In genomic region chr5:94872526-94872925, GRCh38 we compare ENCODE assay signal across 20 cellular contexts.
DNase-seq lines count a peak whose midpoint lies in the region; ATAC-seq and TF ChIP-seq lines count a peak whose summit lies in the region.
"Had no signal": no experiment of that assay in that cellular context is flagged by ENCODE, and none has a peak within 500 bp of the region (broad histone marks: within the 10 kb centered on the region; RNA-seq: fewer than 3 reads in every experiment).

No MANE protein-coding gene starts in this region.

- BruUV-seq in mammary epithelial cell (replicated peaks; lab: Mats Ljungman, UMichigan) = no TSS peak

- in situ Hi-C loops in mammary epithelial cell (cut with MboI; ENCODE audit: low sequenced_read_pairs in 2 of 2) = no loop called here

- ATAC-seq in activated CD8-positive, alpha-beta T cell treated with anti-CD3 and anti-CD28 coated beads for 36 hours = no peak

- CTCF ChIA-PET in mammary epithelial cell (lab: Charles Lee; ENCODE audit: low non-redundant PET) = no interaction called here
- CTCF ChIA-PET in activated CD8-positive, alpha-beta T cell treated with anti-CD3 and anti-CD28 coated beads for 36 hours (lab: Charles Lee) = no interaction called here

- 32% methylated on average over 4 of the region's 4 CpGs for WGBS in mammary epithelial cell (ENCODE audit: low coverage, missing lambda C conversion rate)

- H3K9me3 Mint-ChIP-seq in activated CD8-positive, alpha-beta T cell treated with anti-CD3 and anti-CD28 coated beads for 36 hours = no peaks in the 10 kb centered on the region
- H3K9me3 Mint-ChIP-seq: CD14-positive monocyte had no signal

- no peak overlapping the region for H3K9ac ChIP-seq in mammary epithelial cell (ENCODE audit: insufficient read depth, low read length)

- no peaks in the 10 kb centered on the region for H3K36me3 ChIP-seq in mammary epithelial cell (ENCODE audit: insufficient read depth, low read length)
- H3K36me3 ChIP-seq in breast epithelium = no peaks in the 10 kb centered on the region

- DNase-seq in mammary epithelial cell (no peak), breast epithelium (ENCODE audit: low spot score in 2 of 2) (no peak), midbrain (lab: John Stamatoyannopoulos, UW) (peak; percentile 10), DMS 273 treated with DMSO at 0.1 percent for 48 hours (lab: John Stamatoyannopoulos, UW) (no peak), HUDEP-2 (lab: John Stamatoyannopoulos, UW; ENCODE audit: unreplicated experiment in 76 of 76) (no peak), T-helper 2 cell (no peak)
- DNase-seq in activated CD8-positive, alpha-beta T cell treated with anti-CD3 and anti-CD28 coated beads for 36 hours = no peak
- DNase-seq: AML-193, COR-L47, IMR-90, NCI-H1417 treated with DMSO at 0.1 percent for 48 hours, NCI-H187 treated with DMSO at 0.1 percent for 48 hours, NCI-H345, NCI-H524 treated with DMSO at 0.1 percent for 48 hours, PC-9, SIG-M5 had no signal

- H3K4me3 ChIP-seq in mammary epithelial cell (replicated peaks in 1 of 3; ENCODE audit: insufficient read depth in 1 of 3, low read depth in 2 of 3, low read length in 3 of 3) (no peak overlapping the region), breast epithelium (no peak overlapping the region)
- H3K4me3 ChIP-seq: PC-9 had no signal

- peak overlapping the region; percentile 7 for H2AFZ ChIP-seq in mammary epithelial cell (ENCODE audit: low read depth, low read length)
- H2AFZ ChIP-seq: PC-9 had no signal

- H3K27ac Mint-ChIP-seq in activated CD8-positive, alpha-beta T cell treated with anti-CD3 and anti-CD28 coated beads for 36 hours = no peak overlapping the region
- H3K27ac Mint-ChIP-seq: CD14-positive monocyte had no signal

- dilution Hi-C loops in mammary epithelial cell (cut with HindIII; ENCODE audit: low sequenced_read_pairs) = no loop called here

- no peaks in the 10 kb centered on the region for H3K36me3 Mint-ChIP-seq in activated CD8-positive, alpha-beta T cell treated with anti-CD3 and anti-CD28 coated beads for 36 hours (ENCODE audit: low read depth)

- POLR2A ChIA-PET in activated CD8-positive, alpha-beta T cell treated with anti-CD3 and anti-CD28 coated beads for 36 hours (lab: Charles Lee) = no interaction called here

- H4K20me1 ChIP-seq in mammary epithelial cell (ENCODE audit: insufficient read depth, low read length) = no peaks in the 10 kb centered on the region

- H3K4me1 ChIP-seq in mammary epithelial cell (ENCODE audit: insufficient read depth, low read length) = no peaks in the 10 kb centered on the region
- no peaks in the 10 kb centered on the region for H3K4me1 ChIP-seq in breast epithelium

- no peaks in the 10 kb centered on the region for H3K4me1 Mint-ChIP-seq in activated CD8-positive, alpha-beta T cell treated with anti-CD3 and anti-CD28 coated beads for 36 hours (ENCODE audit: low read depth)
- H3K4me1 Mint-ChIP-seq: CD14-positive monocyte had no signal

- peak overlapping the region; percentile 23 for H3K4me2 ChIP-seq in mammary epithelial cell (ENCODE audit: insufficient read depth, low read depth, low read length)
- H3K4me2 ChIP-seq: PC-9 had no signal

- no peak overlapping the region for H3K4me3 Mint-ChIP-seq in activated CD8-positive, alpha-beta T cell treated with anti-CD3 and anti-CD28 coated beads for 36 hours
- H3K4me3 Mint-ChIP-seq: CD14-positive monocyte had no signal

- intact Hi-C loops in mammary epithelial cell (cut with micrococcal nuclease) = no loop called here
- intact Hi-C loops in breast epithelium (cut with DNase I; ENCODE audit: low total_unique reads) = no loop called here
- intact Hi-C loops in activated CD8-positive, alpha-beta T cell treated with anti-CD3 and anti-CD28 coated beads for 36 hours (cut with micrococcal nuclease) = no loop called here

- no peak for TF ChIP-seq POLR2A in breast epithelium (IDR thresholded peaks at IDR 0.05)

- no peaks in the 10 kb centered on the region for H3K79me2 ChIP-seq in mammary epithelial cell (ENCODE audit: insufficient read depth, low read length)

- H3K9me3 ChIP-seq in mammary epithelial cell (replicated peaks; ENCODE audit: insufficient read depth, low read length) (no peaks in the 10 kb centered on the region), breast epithelium (no peaks in the 10 kb centered on the region)

- no peaks in the 10 kb centered on the region for H3K27me3 Mint-ChIP-seq in activated CD8-positive, alpha-beta T cell treated with anti-CD3 and anti-CD28 coated beads for 36 hours

- H3K27me3 ChIP-seq in mammary epithelial cell (ENCODE audit: insufficient read depth, low read length) (no peaks in the 10 kb centered on the region), breast epithelium (no peaks in the 10 kb centered on the region)

- H3K27ac ChIP-seq in mammary epithelial cell (ENCODE audit: insufficient read depth, low read depth, low read length) = no peak overlapping the region
- no peak overlapping the region for H3K27ac ChIP-seq in breast epithelium
- H3K27ac ChIP-seq in cingulate gyrus (ENCODE audit: low read depth, low read length) = peak overlapping the region; percentile 2
- H3K27ac ChIP-seq: 22Rv1, PC-9, RWPE1 had no signal

- TF ChIP-seq CTCF in mammary epithelial cell (conservative IDR thresholded peaks at IDR 0.05 in 1 of 2, IDR thresholded peaks at IDR 0.05 in 1 of 2; ENCODE audit: extremely low read depth in 1 of 2, insufficient read depth in 1 of 2, low read depth in 1 of 2, low read length in 2 of 2) = no peak
- TF ChIP-seq CTCF in breast epithelium (IDR thresholded peaks at IDR 0.05) = no peak
- no peak for TF ChIP-seq CTCF in activated CD8-positive, alpha-beta T cell treated with anti-CD3 and anti-CD28 coated beads for 36 hours (IDR thresholded peaks at IDR 0.05)
